Comparison of ENCODE assay signal across 11 cellular contexts in genomic region chr9:136105398-136106135, GRCh38. TPM values are rescaled to one million over a fixed set of nuclear protein-coding genes. Genes with fewer than 3 reads are reported as not detected.
DNase-seq lines count a peak whose midpoint lies in the region; ATAC-seq and TF ChIP-seq lines count a peak whose summit lies in the region.
"Had no signal": no experiment of that assay in that cellular context is flagged by ENCODE, and none has a peak within 500 bp of the region (broad histone marks: within the 10 kb centered on the region; RNA-seq: fewer than 3 reads in every experiment).

No MANE protein-coding gene starts in this region.

- H4K8ac ChIP-seq in IMR-90 (ENCODE audit: low read depth in 2 of 2, low read length in 2 of 2) (peak overlapping the region in 1 of 2 experiments; percentile 54; a peak in 1 of 4 replicates), mesenchymal stem cell (ENCODE audit: low read length) (no peak overlapping the region)

- H3K56ac ChIP-seq in IMR-90 (ENCODE audit: extremely low read depth, insufficient read depth, low read length): no peak overlapping the region

- TF ChIP-seq POLR2A in IMR-90 (IDR thresholded peaks at IDR 0.05; ENCODE audit: low read depth, low read length): no peak

- no peaks in the 10 kb centered on the region for H3K36me3 ChIP-seq in BE2C
- H3K36me3 ChIP-seq in IMR-90 (ENCODE audit: control insufficient read depth, insufficient read depth, low read length): no peaks in the 10 kb centered on the region
- no peaks in the 10 kb centered on the region for H3K36me3 ChIP-seq in mesenchymal stem cell (ENCODE audit: control insufficient read depth in 1 of 2, insufficient read depth in 2 of 2, low read depth in 1 of 2, low read length in 2 of 2)
- H3K36me3 ChIP-seq: SJSA1 had no signal

- peak overlapping the region in 1 of 2 experiments; percentile 33 for H2BK12ac ChIP-seq in mesenchymal stem cell (ENCODE audit: low read length in 2 of 2)

- H4K91ac ChIP-seq in IMR-90 (ENCODE audit: insufficient read depth, low read depth, low read length): no peak overlapping the region; the same call in 1 of the 2 replicates
- no peak overlapping the region for H4K91ac ChIP-seq in mesenchymal stem cell (ENCODE audit: low read length)

- POLR2A ChIA-PET in IMR-90 (lab: Charles Lee; ENCODE audit: unreplicated experiment): interaction anchor here (0.7 kb wide), 1 partner anchor 947 kb away, joined by 8 read pairs; no protein-coding TSS in a partner anchor

- H3K4me2 ChIP-seq in IMR-90 (ENCODE audit: low read depth, low read length): no peak overlapping the region; the same call in 1 of the 2 replicates
- H3K4me2 ChIP-seq in mesenchymal stem cell (ENCODE audit: low read length, poor library complexity, severe bottlenecking): no peak overlapping the region

- H3K9ac ChIP-seq in IMR-90 (ENCODE audit: low read depth, low read length) (no peak overlapping the region), mesenchymal stem cell (ENCODE audit: low read length) (peak overlapping the region; percentile 11)

- no TSS peak for BruUV-seq in IMR-90 (replicated peaks; lab: Mats Ljungman, UMichigan)

- peak overlapping the region; percentile 43; the same call in 1 of the 2 replicates for H3K4ac ChIP-seq in IMR-90 (ENCODE audit: low read depth, low read length)
- H3K4ac ChIP-seq in mesenchymal stem cell (ENCODE audit: low read depth in 1 of 2, low read length in 2 of 2): no peak overlapping the region

- peak overlapping the region; percentile 32; the same call in 1 of the 2 replicates for H2BK120ac ChIP-seq in IMR-90 (ENCODE audit: low read depth, low read length)
- H2BK120ac ChIP-seq in mesenchymal stem cell (ENCODE audit: low read depth, low read length): no peak overlapping the region

- dilution Hi-C loops in IMR-90 (cut with HindIII; ENCODE audit: low sequenced_read_pairs, unreplicated experiment): no loop called here

- CTCF ChIA-PET in IMR-90 (lab: Yijun Ruan, JAX): no interaction called here

- H3K27me3 ChIP-seq in BE2C (no peaks in the 10 kb centered on the region), IMR-90 (ENCODE audit: control insufficient read depth, insufficient read depth, low read length) (no peaks in the 10 kb centered on the region), mesenchymal stem cell (ENCODE audit: control insufficient read depth in 1 of 2, insufficient read depth in 1 of 2, low read length in 2 of 2) (peaks cover 6 to 26% of the 10 kb centered on the region in 2 experiments)
- H3K27me3 ChIP-seq: SJSA1 had no signal

- H3K9me3 ChIP-seq in BE2C (no peaks in the 10 kb centered on the region), IMR-90 (ENCODE audit: control insufficient read depth, insufficient read depth, low read length) (no peaks in the 10 kb centered on the region), mesenchymal stem cell (ENCODE audit: control insufficient read depth, low read length) (no peaks in the 10 kb centered on the region)
- H3K9me3 ChIP-seq: SJSA1 had no signal

- no peak for TF ChIP-seq RAD21 in IMR-90 (IDR thresholded peaks at IDR 0.05; ENCODE audit: low read length)

- in situ Hi-C loops in IMR-90 (cut with MboI; ENCODE audit: low sequenced_read_pairs): no loop called here

- no peak overlapping the region for H3K4me3 ChIP-seq in BE2C (ENCODE audit: low read depth, low read length)
- H3K4me3 ChIP-seq in IMR-90 (ENCODE audit: insufficient read depth, low read depth, low read length): no peak overlapping the region
- no peak overlapping the region for H3K4me3 ChIP-seq in mesenchymal stem cell (ENCODE audit: insufficient read depth in 1 of 2, low read depth in 1 of 2, low read length in 2 of 2)
- H3K4me3 ChIP-seq: SJSA1 had no signal

- H3K27ac ChIP-seq in IMR-90 (ENCODE audit: insufficient read depth, low read length) (no peak overlapping the region), mesenchymal stem cell (ENCODE audit: low read length, poor library complexity, severe bottlenecking) (no peak overlapping the region)
- H3K27ac ChIP-seq: SJSA1 had no signal

- WGBS in IMR-90 (ENCODE audit: extremely low coverage in 2 of 2, insufficient read length in 1 of 2), 2 experiments: 34% methylated on average over 15 of the region's 17 CpGs; no CpG with 5 or more reads in 1 of the 2 experiments
- WGBS in mesenchymal stem cell: 61% methylated on average over 17 of the region's 17 CpGs

- H2BK15ac ChIP-seq in IMR-90 (ENCODE audit: low read depth, low read length): no peak overlapping the region
- H2BK15ac ChIP-seq in mesenchymal stem cell (ENCODE audit: low read depth, poor library complexity, severe bottlenecking): no peak overlapping the region

- H3K18ac ChIP-seq in IMR-90 (ENCODE audit: low read depth, low read length): no peak overlapping the region; the same call in 1 of the 2 replicates
- H3K18ac ChIP-seq in mesenchymal stem cell (ENCODE audit: low read depth in 1 of 2, low read length in 2 of 2): peak overlapping the region; percentile 23 to 51

- H2AK9ac ChIP-seq in IMR-90 (replicated peaks; ENCODE audit: low read depth, low read length, poor library complexity): peak overlapping the region; percentile 84

- H2AK5ac ChIP-seq in IMR-90 (ENCODE audit: low read depth, low read length): no peak overlapping the region
- H2AK5ac ChIP-seq in mesenchymal stem cell (ENCODE audit: low read length, severe bottlenecking): no peak overlapping the region

- H2BK5ac ChIP-seq in IMR-90 (ENCODE audit: low read depth, low read length, poor library complexity, severe bottlenecking): no peak overlapping the region
- no peak overlapping the region for H2BK5ac ChIP-seq in mesenchymal stem cell (ENCODE audit: low read depth, low read length, poor library complexity, severe bottlenecking)

- no peak overlapping the region for H2BK20ac ChIP-seq in IMR-90 (ENCODE audit: low read depth, low read length)

- H3K79me1 ChIP-seq in IMR-90 (ENCODE audit: low read depth in 1 of 2, low read length in 2 of 2): no peaks in the 10 kb centered on the region; a peak in 1 of 4 replicates
- no peaks in the 10 kb centered on the region for H3K79me1 ChIP-seq in mesenchymal stem cell (replicated peaks; ENCODE audit: low read length, poor library complexity, severe bottlenecking)

- H4K5ac ChIP-seq in IMR-90 (ENCODE audit: low read depth, low read length): no peak overlapping the region; the same call in 1 of the 2 replicates

- H3K4me1 ChIP-seq in BE2C: peaks cover 60% of the 10 kb centered on the region
- peaks cover 20% of the 10 kb centered on the region for H3K4me1 ChIP-seq in IMR-90 (ENCODE audit: control insufficient read depth, insufficient read depth, low read length)
- H3K4me1 ChIP-seq in mesenchymal stem cell (ENCODE audit: control insufficient read depth, insufficient read depth, low read depth, low read length): peaks cover 54% of the 10 kb centered on the region

- H3K9me1 ChIP-seq in IMR-90 (ENCODE audit: insufficient read depth, low read length): peaks cover 11% of the 10 kb centered on the region

- no peak for TF ChIP-seq CTCF in BE2C (IDR thresholded peaks at IDR 0.05; ENCODE audit: low read depth, low read length)
- no peak for TF ChIP-seq CTCF in IMR-90 (conservative IDR thresholded peaks at IDR 0.05; ENCODE audit: low read depth, low read length)

- ATAC-seq in IMR-90 (ENCODE audit: low read depth) (peak; percentile 2; the same call in 1 of the 2 replicates), HG02870 (IDR thresholded peaks at IDR 0.05; ENCODE audit: unreplicated experiment) (no peak), HG03342 (IDR thresholded peaks at IDR 0.05; ENCODE audit: unreplicated experiment) (no peak)

- H3K23ac ChIP-seq in IMR-90 (ENCODE audit: low read depth, low read length): no peak overlapping the region
- no peak overlapping the region for H3K23ac ChIP-seq in mesenchymal stem cell (ENCODE audit: low read length in 2 of 2)

- intact Hi-C loops in IMR-90 (cut with micrococcal nuclease): loop anchor here (5.0 kb wide), 1 partner anchor 53 kb away; no protein-coding TSS in a partner anchor

- no peak overlapping the region for H3K14ac ChIP-seq in IMR-90 (replicated peaks; ENCODE audit: low read depth, low read length)
- peak overlapping the region in 1 of 2 experiments; percentile 13 for H3K14ac ChIP-seq in mesenchymal stem cell (ENCODE audit: low read length in 2 of 2)

- no peaks in the 10 kb centered on the region; the same call in 1 of the 2 replicates for H4K20me1 ChIP-seq in IMR-90 (ENCODE audit: insufficient read depth, low read length)

- DNase-seq in BE2C (peak; percentile 75), IMR-90 (peak; percentile 47), astrocyte of the hippocampus (ENCODE audit: low read depth, low spot score) (peak; percentile 47), mesenchymal stem cell (peak; percentile 67), NCI-H2081 treated with DMSO at 0.1 percent for 48 hours (lab: John Stamatoyannopoulos, UW) (no peak), NCI-H774 (lab: John Stamatoyannopoulos, UW) (no peak)
- DNase-seq: activated T-cell treated with anti-CD3 and anti-CD28 coated beads, Interleukin-2, amount 50 U/mL, for 1 hour; NCI-H1105 had no signal

- H2AFZ ChIP-seq in IMR-90 (replicated peaks; ENCODE audit: low read length, poor library complexity) (peak overlapping the region; percentile 77), mesenchymal stem cell (ENCODE audit: low read depth, low read length) (no peak overlapping the region)

TF ChIP-seq in IMR-90, 13 proteins besides CTCF, POLR2A, EP300 and RAD21:
- TF ChIP-seq FOS (IDR thresholded peaks at IDR 0.05; ENCODE audit: low read depth, low read length) (0 out of 2 replicates have a peak, but pooled peaks have one; percentile 20), RCOR1 (IDR thresholded peaks at IDR 0.05; ENCODE audit: insufficient replicate concordance, low read length) (no peak)

RNA-seq across cellular contexts. Expression of gene NACC2, which starts 10.5 kb away (rescaled TPM):
- polyA plus RNA-seq in BE2C (2012; ENCODE audit: insufficient read depth, insufficient read length, low read depth): 7.1 TPM
- 7.9 and 11.1 TPM in 2 replicates for total RNA-seq in IMR-90 (2012; rRNA removed)
- polyA plus RNA-seq in IMR-90 (2012; rRNA removed): 19.0 and 21.2 TPM in 2 replicates
- polyA plus RNA-seq in IMR-90 (2012; cell fraction: cytosol; rRNA removed): 16.0 and 22.9 TPM in 2 replicates
- 27.3 and 39.1 TPM in 2 replicates for polyA plus RNA-seq in IMR-90 (2012; cell fraction: nucleus; rRNA removed; ENCODE audit: low replicate concordance)
- 25.9 TPM for polyA plus RNA-seq in mesenchymal stem cell (2013, experiment 1 of 2)
- 26.0 TPM for polyA plus RNA-seq in mesenchymal stem cell (2013, experiment 2 of 2)

RNA-seq across cellular contexts. Expression of gene TMEM250, which starts 13.1 kb away (rescaled TPM):
- polyA plus RNA-seq in BE2C (2012; ENCODE audit: insufficient read depth, insufficient read length, low read depth): 50.2 TPM
- total RNA-seq in IMR-90 (2012; rRNA removed): 12.5 and 14.0 TPM in 2 replicates
- 17.5 and 18.6 TPM in 2 replicates for polyA plus RNA-seq in IMR-90 (2012; rRNA removed)
- 29.9 and 32.6 TPM in 2 replicates for polyA plus RNA-seq in IMR-90 (2012; cell fraction: cytosol; rRNA removed)
- 12.4 and 30.2 TPM in 2 replicates for polyA plus RNA-seq in IMR-90 (2012; cell fraction: nucleus; rRNA removed; ENCODE audit: low replicate concordance)
- polyA plus RNA-seq in mesenchymal stem cell (2013, experiment 1 of 2): 18.1 TPM
- 17.5 TPM for polyA plus RNA-seq in mesenchymal stem cell (2013, experiment 2 of 2)

Comparison
In these comparisons a context has a peak if more than half of its experiments do, and no peak if none do; other contexts are left out.
1. DNase-seq: peak in BE2C (single experiment), IMR-90 (single experiment), astrocyte of the hippocampus (single experiment) and mesenchymal stem cell (single experiment); none in NCI-H2081 treated with DMSO at 0.1 percent for 48 hours (single experiment) and NCI-H774 (single experiment).